8 cellular contexts compared by ENCODE assay signal in the genomic region with DNA sequence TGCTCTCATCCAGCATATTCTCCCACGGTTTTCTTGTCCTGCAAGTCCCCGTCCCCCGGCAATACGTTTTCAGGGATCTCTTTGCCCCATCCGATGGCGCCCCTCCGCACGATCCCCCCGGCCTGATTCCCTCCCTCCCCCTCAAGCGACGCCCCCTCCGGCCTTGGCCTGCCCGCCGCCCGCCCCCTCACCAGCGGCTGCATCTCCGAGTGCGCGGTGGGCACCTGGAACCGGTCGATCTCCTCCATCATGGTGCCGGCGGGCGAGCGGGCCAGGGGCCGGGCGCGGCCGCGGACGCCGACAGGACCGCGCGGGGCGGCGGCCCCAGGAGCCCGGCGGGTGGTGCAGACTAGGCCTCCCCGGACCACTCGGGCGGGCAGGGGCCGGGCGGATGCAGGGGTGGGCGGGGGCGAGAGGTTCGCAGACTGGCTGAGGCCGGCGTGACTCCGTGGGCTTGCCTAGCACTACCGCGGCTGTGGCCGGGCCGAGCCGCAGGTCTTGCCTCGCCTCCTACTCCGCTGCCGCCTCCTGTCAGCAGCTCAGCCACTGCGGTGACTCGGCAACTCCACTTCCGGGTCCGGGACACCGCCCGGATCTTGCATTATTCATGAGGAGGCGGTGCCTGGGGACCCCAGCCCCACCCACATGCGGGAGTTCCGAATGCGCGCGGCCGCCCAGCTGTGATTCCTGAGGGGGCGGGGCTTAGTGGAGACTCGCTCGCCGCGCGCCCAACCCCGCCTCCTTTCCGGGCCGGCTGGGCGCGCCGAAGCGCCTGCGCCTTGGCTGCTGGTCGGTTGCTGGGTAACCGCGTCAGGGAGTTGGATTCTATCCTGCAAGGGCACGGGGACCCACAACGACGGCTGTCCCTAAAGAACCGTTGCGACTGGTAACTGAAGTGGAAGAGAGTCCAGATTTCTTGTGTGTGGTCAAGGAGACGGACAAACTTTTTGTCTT. TPM values are rescaled to one million over a fixed set of nuclear protein-coding genes. Genes with fewer than 3 reads are reported as not detected.
DNase-seq lines count a peak whose midpoint lies in the region; ATAC-seq and TF ChIP-seq lines count a peak whose summit lies in the region.

A gene (plus strand): TSS at position 793 of the 954 bp plus-strand sequence. CDS start 201 bp downstream, outside the sequence.
A gene with protein sequence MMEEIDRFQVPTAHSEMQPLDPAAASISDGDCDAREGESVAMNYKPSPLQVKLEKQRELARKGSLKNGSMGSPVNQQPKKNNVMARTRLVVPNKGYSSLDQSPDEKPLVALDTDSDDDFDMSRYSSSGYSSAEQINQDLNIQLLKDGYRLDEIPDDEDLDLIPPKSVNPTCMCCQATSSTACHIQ (minus strand): TSS at position 558 of the 954 bp plus-strand sequence. CDS start 307 bp downstream, at position 251.

- peak within 1 kb of the TSS; percentile 72 for H3K4me2 ChIP-seq in SU-DHL-6 (ENCODE audit: low read depth, low read length, poor library complexity, severe bottlenecking)

- peak within 1 kb of the TSS; percentile 73 for H2AFZ ChIP-seq in SU-DHL-6 (ENCODE audit: low read depth, low read length, severe bottlenecking)

- H3K36me3 ChIP-seq in SU-DHL-6 (ENCODE audit: low read length) (no peaks in the 10 kb centered on the region), ovary (no peaks in the 10 kb centered on the region), thyroid gland (no peaks in the 10 kb centered on the region)

- H3K9ac ChIP-seq in SU-DHL-6 (ENCODE audit: low read length): peak within 1 kb of the TSS; percentile 54

- TF ChIP-seq CTCF in GM12875 (IDR thresholded peaks at IDR 0.05; ENCODE audit: borderline replicate concordance, insufficient read depth, low read depth, low read length): no peak
- no peak for TF ChIP-seq CTCF in SU-DHL-6 (IDR thresholded peaks at IDR 0.05; ENCODE audit: insufficient read depth, low read length, poor library complexity, severe bottlenecking)
- no peak for TF ChIP-seq CTCF in ovary (IDR thresholded peaks at IDR 0.05)
- TF ChIP-seq CTCF in thyroid gland (IDR thresholded peaks at IDR 0.05): no peak

- H3K9me3 ChIP-seq in SU-DHL-6 (ENCODE audit: insufficient read depth, low read length): no peaks in the 10 kb centered on the region
- no peaks in the 10 kb centered on the region for H3K9me3 ChIP-seq in ovary
- H3K9me3 ChIP-seq in thyroid gland: no peaks in the 10 kb centered on the region

- peaks cover 21% of the 10 kb centered on the region for H3K27me3 Mint-ChIP-seq in activated naive CD8-positive, alpha-beta T cell treated with anti-CD3 and anti-CD28 coated beads, Interleukin-2, amount 50 U/mL, for 24 hours

- peak; percentile 97 for ATAC-seq in HG02763 (IDR thresholded peaks at IDR 0.05; ENCODE audit: unreplicated experiment)
- peak; percentile 91 for ATAC-seq in activated naive CD8-positive, alpha-beta T cell treated with anti-CD3 and anti-CD28 coated beads, Interleukin-2, amount 50 U/mL, for 24 hours
- ATAC-seq in Right ventricle myocardium inferior: peak; percentile 98

- H3K79me2 ChIP-seq in SU-DHL-6 (ENCODE audit: insufficient read depth, low read length): no peaks in the 10 kb centered on the region

- no peaks in the 10 kb centered on the region for H3K36me3 Mint-ChIP-seq in activated naive CD8-positive, alpha-beta T cell treated with anti-CD3 and anti-CD28 coated beads, Interleukin-2, amount 50 U/mL, for 24 hours (ENCODE audit: low read depth)

- intact Hi-C loops in Right ventricle myocardium inferior (cut with DNase I) (loop anchor here (1.0 kb wide), 1 partner anchor 42 kb away; no protein-coding TSS in a partner anchor), ovary (cut with DNase I) (no loop called here), thyroid gland (cut with DNase I) (loop anchor here (5.0 kb wide), 1 partner anchor 81 kb away; a partner anchor contains a TSS)

- no peaks in the 10 kb centered on the region for H4K20me1 ChIP-seq in SU-DHL-6 (ENCODE audit: low read depth, low read length)

- peak; percentile 76 for TF ChIP-seq POLR2A in ovary (IDR thresholded peaks at IDR 0.05)
- TF ChIP-seq POLR2A in thyroid gland (IDR thresholded peaks at IDR 0.05): peak in 1 of 2 donors; percentile 92

- peak within 1 kb of the TSS; percentile 86 for H3K4me3 Mint-ChIP-seq in activated naive CD8-positive, alpha-beta T cell treated with anti-CD3 and anti-CD28 coated beads, Interleukin-2, amount 50 U/mL, for 24 hours

- TF ChIP-seq EP300 in ovary (IDR thresholded peaks at IDR 0.05): no peak

- H3K27me3 ChIP-seq in SU-DHL-6 (ENCODE audit: low read length) (no peaks in the 10 kb centered on the region; the same call in 1 of the 2 replicates), ovary (no peaks in the 10 kb centered on the region), thyroid gland (no peaks in the 10 kb centered on the region)

- H3K9me3 Mint-ChIP-seq in activated naive CD8-positive, alpha-beta T cell treated with anti-CD3 and anti-CD28 coated beads, Interleukin-2, amount 50 U/mL, for 24 hours: no peaks in the 10 kb centered on the region

- H3K4me3 ChIP-seq in GM12875 (ENCODE audit: low read depth, low read length) (peak within 1 kb of the TSS; percentile 44), SU-DHL-6 (ENCODE audit: insufficient read depth, low read length, poor library complexity, severe bottlenecking) (peak within 1 kb of the TSS; percentile 56), ovary (peak within 1 kb of the TSS; percentile 80), thyroid gland (replicated peaks in 1 of 3) (peak within 1 kb of the TSS; percentile 29 to 80 (median 44))

- no peaks in the 10 kb centered on the region for H3K9me2 ChIP-seq in SU-DHL-6 (replicated peaks; ENCODE audit: insufficient read depth, low read length)

- H3F3A ChIP-seq in SU-DHL-6 (ENCODE audit: insufficient read depth): no peaks in the 10 kb centered on the region

- H3K4me1 Mint-ChIP-seq in activated naive CD8-positive, alpha-beta T cell treated with anti-CD3 and anti-CD28 coated beads, Interleukin-2, amount 50 U/mL, for 24 hours: peaks cover 58% of the 10 kb centered on the region

- 0% methylated on average over 55 to 94 of the region's 94 CpGs for WGBS in ovary, 3 donors
- 0 to 2% methylated on average over 22 to 33 of the region's 94 CpGs for WGBS in thyroid gland, 2 donors

- DNase-seq in NCI-H1417 (lab: John Stamatoyannopoulos, UW) (peak; percentile 92 to 97 (median 96)), Right ventricle myocardium inferior (ENCODE audit: missing footprints) (peak; percentile 99), ovary (peak; percentile 98 to 99 (median 99)), thyroid gland (peak; percentile 98 to 99)
- peak; percentile 99 for DNase-seq in activated naive CD8-positive, alpha-beta T cell treated with anti-CD3 and anti-CD28 coated beads, Interleukin-2, amount 50 U/mL, for 24 hours

- H3K27ac ChIP-seq in SU-DHL-6 (ENCODE audit: low read depth, low read length): no peak within 1 kb of the TSS
- peak within 1 kb of the TSS; percentile 16 to 48 for H3K27ac ChIP-seq in ovary
- peak within 1 kb of the TSS in 2 of 3 donors; percentile 27 to 48 for H3K27ac ChIP-seq in thyroid gland

- H3K4me1 ChIP-seq in ovary (ENCODE audit: insufficient read depth) (peaks cover 5% of the 10 kb centered on the region), thyroid gland (peaks cover 14 to 29% of the 10 kb centered on the region in 2 donors)

- peak within 1 kb of the TSS; percentile 61 for H3K27ac Mint-ChIP-seq in activated naive CD8-positive, alpha-beta T cell treated with anti-CD3 and anti-CD28 coated beads, Interleukin-2, amount 50 U/mL, for 24 hours

RNA-seq across cellular contexts. Expression of the first gene that starts in this region (rescaled TPM):
- not detected for total RNA-seq in Right ventricle myocardium inferior
- total RNA-seq in ovary: 10 to 100 TPM in 1 of 7 donors, 1 to 10 TPM in 4, not detected in 2; 1.5 to 26.1 (median 2.0) TPM
- polyA plus RNA-seq in ovary: under 1 TPM in 1 of 2 donors, not detected in 1; 0.10 TPM
- under 1 TPM in 2 of 4 donors, not detected in 2; 0.81 to 0.89 TPM for total RNA-seq in thyroid gland

RNA-seq across cellular contexts. Expression of the second gene that starts in this region (rescaled TPM):
- total RNA-seq in Right ventricle myocardium inferior (27.2 TPM), ovary (10 to 100 TPM in 5 of 7 donors, 1 to 10 TPM in 2; 5.2 to 24.7 (median 16.2) TPM), thyroid gland (10 to 100 TPM in 3 of 4 donors, 1 to 10 TPM in 1; 6.6 to 14.3 (median 10.5) TPM)
- 10 to 100 TPM; 12.1 to 12.7 TPM for polyA plus RNA-seq in ovary

Comparison
In these comparisons a context has a peak if more than half of its experiments do, and no peak if none do; other contexts are left out.
1. intact Hi-C loops: an anchor here in Right ventricle myocardium inferior (1.0 kb wide) and thyroid gland (5.0 kb wide); none called in ovary.